Comparison of ENCODE assay signal across 17 cellular contexts in genomic region chr6:152093711-152094110, GRCh38.
DNase-seq lines count a peak whose midpoint lies in the region; ATAC-seq and TF ChIP-seq lines count a peak whose summit lies in the region.
"Had no signal": no experiment of that assay in that cellular context is flagged by ENCODE, and none has a peak within 500 bp of the region (broad histone marks: within the 10 kb centered on the region; RNA-seq: fewer than 3 reads in every experiment).

No MANE protein-coding gene starts in this region.

- no peak overlapping the region; the same call in 1 of the 2 replicates for H3K27ac ChIP-seq in HEK293 (ENCODE audit: extremely low read depth, low read depth, low read length)
- no peak overlapping the region for H3K27ac ChIP-seq in endodermal cell (ENCODE audit: low read depth, low read length)
- H3K27ac ChIP-seq in psoas muscle, result peak overlapping the region; percentile 36
- H3K27ac ChIP-seq: SK-N-MC had no signal

- H3K4me1 ChIP-seq in HEK293 (ENCODE audit: control insufficient read depth, insufficient read depth, low read length), result peaks cover 20% of the 10 kb centered on the region
- H3K4me1 ChIP-seq in endodermal cell (ENCODE audit: control insufficient read depth, insufficient read depth, low read length), result peaks cover 11% of the 10 kb centered on the region
- peaks cover 54% of the 10 kb centered on the region for H3K4me1 ChIP-seq in psoas muscle

- CTCF ChIA-PET in HEK293 (lab: Yijun Ruan, JAX), result no interaction called here

- H3K9ac ChIP-seq in endodermal cell (ENCODE audit: extremely low read depth, low read length, poor library complexity, severe bottlenecking), result no peak overlapping the region

- H3K4me1 Mint-ChIP-seq in endodermal cell, result peaks cover 37% of the 10 kb centered on the region
- H3K4me1 Mint-ChIP-seq: CD4-positive, CD25-positive, alpha-beta regulatory T cell had no signal

- ATAC-seq in psoas muscle, result no peak
- ATAC-seq in GM21526 (IDR thresholded peaks at IDR 0.05; ENCODE audit: low FRiP score, unreplicated experiment), result no peak
- ATAC-seq: K562 had no signal

- H3K36me3 ChIP-seq in HEK293 (ENCODE audit: control insufficient read depth in 2 of 2, insufficient read depth in 1 of 2, low read length in 2 of 2) (no peaks in the 10 kb centered on the region), endodermal cell (ENCODE audit: control insufficient read depth, insufficient read depth, low read length) (no peaks in the 10 kb centered on the region), psoas muscle (ENCODE audit: insufficient read depth in 1 of 2, low read depth in 1 of 2) (no peaks in the 10 kb centered on the region)

- no peaks in the 10 kb centered on the region for H3K27me3 ChIP-seq in endodermal cell (ENCODE audit: control insufficient read depth, insufficient read depth, low read length, poor library complexity, severe bottlenecking)
- no peaks in the 10 kb centered on the region for H3K27me3 ChIP-seq in psoas muscle (ENCODE audit: insufficient read depth in 3 of 3, low read length in 2 of 3)

- no peak for TF ChIP-seq CTCF in HEK293 (tag by site-specific recombination; IDR thresholded peaks at IDR 0.05)
- TF ChIP-seq CTCF in endodermal cell (conservative IDR thresholded peaks at IDR 0.05), result no peak
- no peak for TF ChIP-seq CTCF in psoas muscle (IDR thresholded peaks at IDR 0.05)

- H3K9me3 ChIP-seq in HEK293 (ENCODE audit: control insufficient read depth, insufficient read depth, low read depth, low read length) (no peaks in the 10 kb centered on the region), endodermal cell (ENCODE audit: control insufficient read depth, low read length) (no peaks in the 10 kb centered on the region), psoas muscle (no peaks in the 10 kb centered on the region)

- DNase-seq in NCI-H146 (lab: John Stamatoyannopoulos, UW) (peak; percentile 18), endodermal cell (peak; percentile 60), psoas muscle (no peak), SIG-M5 (lab: John Stamatoyannopoulos, UW) (no peak), T1000 (lab: John Stamatoyannopoulos, UW) (no peak)
- DNase-seq: CD4-positive, CD25-positive, alpha-beta regulatory T cell; DMS79 treated with DMSO at 0.1 percent for 48 hours; NCI-H1105; NCI-H1694; NCI-H2081; NCI-H446; NCI-H526; SHP77 had no signal

- no peaks in the 10 kb centered on the region for H3K9me3 Mint-ChIP-seq in endodermal cell

- no peaks in the 10 kb centered on the region for H3K36me3 Mint-ChIP-seq in endodermal cell (ENCODE audit: low read depth)
- H3K36me3 Mint-ChIP-seq: CD4-positive, CD25-positive, alpha-beta regulatory T cell had no signal

- H3K4me3 Mint-ChIP-seq in endodermal cell, result no peak overlapping the region
- H3K4me3 Mint-ChIP-seq: CD4-positive, CD25-positive, alpha-beta regulatory T cell had no signal

- H3K27ac Mint-ChIP-seq in endodermal cell, result no peak overlapping the region

- no peak overlapping the region for H3K4me3 ChIP-seq in HEK293 (ENCODE audit: low read depth, low read length)
- no peak overlapping the region for H3K4me3 ChIP-seq in endodermal cell (ENCODE audit: low read length)
- H3K4me3 ChIP-seq in psoas muscle, result no peak overlapping the region
- H3K4me3 ChIP-seq: K562, SK-N-MC had no signal

- POLR2A ChIA-PET in HEK293 (lab: Yijun Ruan, JAX), result no interaction called here

- peaks cover 27% of the 10 kb centered on the region for H3K27me3 Mint-ChIP-seq in endodermal cell (ENCODE audit: insufficient read depth)
- H3K27me3 Mint-ChIP-seq: CD4-positive, CD25-positive, alpha-beta regulatory T cell had no signal

- 27 to 65% methylated on average over 6 of the region's 6 CpGs for WGBS in endodermal cell (ENCODE audit: insufficient coverage in 1 of 2, insufficient read length in 1 of 2), 2 experiments
- WGBS in psoas muscle, 3 donors, result 53 to 78% (median 56%) methylated on average over 6 of the region's 6 CpGs

- intact Hi-C loops in psoas muscle (cut with DNase I), result loop anchor here in 1 of 2 donors (10.0 kb wide), 1 partner anchor 289 kb away; the partner anchor contains the start of gene ESR1

TF ChIP-seq in HEK293, 187 proteins besides CTCF, POLR2A, EP300 and RAD21:
- TF ChIP-seq OVOL3 (tag by site-specific recombination; IDR thresholded peaks at IDR 0.05) (no peak), PRDM1 (tag by site-specific recombination; IDR thresholded peaks at IDR 0.05) (peak; percentile 63), ZBTB17 (tag by site-specific recombination; IDR thresholded peaks at IDR 0.05) (peak; percentile 51; the same call in 1 of the 2 replicates), SETDB1 (IDR thresholded peaks at IDR 0.05; ENCODE audit: insufficient read length, low read length) (peak; percentile 25), ZNF18 (tag by site-specific recombination; IDR thresholded peaks at IDR 0.05) (no peak), ZNF501 (tag by site-specific recombination; IDR thresholded peaks at IDR 0.05) (no peak), ZIC2 (tag by site-specific recombination; IDR thresholded peaks at IDR 0.05) (peak; percentile 35; the same call in 1 of the 2 replicates), ZNF610 (tag by site-specific recombination; IDR thresholded peaks at IDR 0.05; ENCODE audit: borderline replicate concordance) (peak; percentile 69; the same call in 1 of the 2 replicates), ZNF221 (tag by site-specific recombination; IDR thresholded peaks at IDR 0.05; ENCODE audit: borderline replicate concordance) (no peak), ZNF416 (tag by site-specific recombination; IDR thresholded peaks at IDR 0.05) (no peak), ZNF792 (tag by site-specific recombination; IDR thresholded peaks at IDR 0.05) (no peak), ZNF521 (tag by site-specific recombination; IDR thresholded peaks at IDR 0.05) (no peak), ZEB2 (tag by site-specific recombination; IDR thresholded peaks at IDR 0.05) (peak; percentile 34; the same call in 1 of the 2 replicates), PATZ1 (tag by site-specific recombination; IDR thresholded peaks at IDR 0.05) (no peak), FEZF1 (tag by site-specific recombination; IDR thresholded peaks at IDR 0.05) (peak; percentile 98), GLIS1 (tag by site-specific recombination; IDR thresholded peaks at IDR 0.05) (peak; percentile 26; the same call in 1 of the 2 replicates), TRIM28 (IDR thresholded peaks at IDR 0.05; ENCODE audit: borderline replicate concordance, low read length) (no peak; the same call in 1 of the 2 replicates), ZNF600 (tag by site-specific recombination; IDR thresholded peaks at IDR 0.05) (peak; percentile 35; the same call in 1 of the 2 replicates), OSR2 (tag by site-specific recombination; IDR thresholded peaks at IDR 0.05) (0 out of 2 replicates have a peak, but pooled peaks have one; percentile 49), ZXDB (tag by site-specific recombination; IDR thresholded peaks at IDR 0.05) (peak; percentile 21; the same call in 1 of the 2 replicates), ZNF148 (tag by site-specific recombination; IDR thresholded peaks at IDR 0.05; ENCODE audit: borderline replicate concordance) (no peak)

Comparison
In these comparisons a context has a peak if more than half of its experiments do, and no peak if none do; other contexts are left out.
1. DNase-seq: peak in NCI-H146 (single experiment) and endodermal cell (single experiment); none in psoas muscle (0 of 2), SIG-M5 (single experiment) and T1000 (single experiment).